In genomic region chr9:112671256-112671655, GRCh38 we compare ENCODE assay signal across 32 cellular contexts.
"Had no signal": no experiment of that assay in that cellular context is flagged by ENCODE, and none has a peak within 500 bp of the region (broad histone marks: within the 10 kb centered on the region; RNA-seq: fewer than 3 reads in every experiment).

No MANE protein-coding gene starts in this region.

- H3K4me3 ChIP-seq: MG63, PC-9, SJCRH30, SK-N-MC had no signal

- ATAC-seq: Panc1, Right ventricle myocardium inferior, SK-N-SH treated with all-trans-retinoic acid at 6 μM for 48 hours had no signal

- DNase-seq: Kasumi-1, KG1, MG63, NCI-H1048, NCI-H1092 treated with DMSO at 0.1 percent for 48 hours, NCI-H1105 treated with DMSO at 0.1 percent for 48 hours, NCI-H1417, NCI-H1436, NCI-H146, NCI-H1694, NCI-H187, NCI-H1930, NCI-H2029 treated with DMSO at 0.1 percent for 48 hours, NCI-H2081 treated with DMSO at 0.1 percent for 48 hours, NCI-H2107, NCI-H2171, NCI-H226, NCI-H446 treated with DMSO at 0.1 percent for 48 hours, NCI-H510A, NCI-H524, NCI-H526, NCI-H69, NCI-H748 treated with DMSO at 0.1 percent for 48 hours, NCI-H82, PC-9, SHP77, SIG-M5, SJCRH30 had no signal
